ENCODE assay signal across 1 cellular context in genomic region chr12:53927220-53928029, GRCh38.
A peak's percentile ranks its signal among the peaks of the same experiment; 100 is the strongest.
TF ChIP-seq lines count a peak whose summit lies in the region.

No MANE protein-coding gene starts in this region.

TF ChIP-seq in H1, 55 proteins besides CTCF, POLR2A, EP300 and RAD21:
- TF ChIP-seq MAX (IDR thresholded peaks at IDR 0.05) (peak; percentile 29; the same call in 1 of the 2 replicates), SAP30 (IDR thresholded peaks at IDR 0.05; ENCODE audit: insufficient read depth, insufficient replicate concordance, low read length) (no peak), SP1 (IDR thresholded peaks at IDR 0.05; ENCODE audit: low read depth, low read length) (no peak), SUZ12 (IDR thresholded peaks at IDR 0.05; ENCODE audit: low read length) (peak; percentile 99), EZH2 (IDR thresholded peaks at IDR 0.05; ENCODE audit: low read depth, low read length, severe bottlenecking) (peak; percentile 99), SIX5 (IDR thresholded peaks at IDR 0.05; ENCODE audit: low read depth, low read length) (no peak), RNF2 (IDR thresholded peaks at IDR 0.05; ENCODE audit: borderline replicate concordance, low read depth, low read length, missing control alignments, poor library complexity, severe bottlenecking) (peak; percentile 95), ZNF274 (IDR thresholded peaks at IDR 0.05; ENCODE audit: borderline replicate concordance, extremely low read depth, low read length) (no peak), RXRA (IDR thresholded peaks at IDR 0.05; ENCODE audit: insufficient read depth, low read depth, low read length) (no peak), E2F6 (IDR thresholded peaks at IDR 0.05) (peak; percentile 85), TEAD4 (IDR thresholded peaks at IDR 0.05; ENCODE audit: low read depth, low read length) (no peak), PHF8 (conservative IDR thresholded peaks at IDR 0.05; ENCODE audit: low read depth, low read length) (no peak), ATF3 (IDR thresholded peaks at IDR 0.05; ENCODE audit: insufficient read depth, low read depth, low read length) (no peak), RFX5 (IDR thresholded peaks at IDR 0.05; ENCODE audit: borderline replicate concordance, low read depth, low read length) (no peak), TBP (IDR thresholded peaks at IDR 0.05; ENCODE audit: low read depth, low read length) (no peak)
TF ChIP-seq in H1: peak in this region for 5.
